ENCODE assay signal across 25 cellular contexts in genomic region chr4:94746746-94747145, GRCh38. TPM values are rescaled to one million over a fixed set of nuclear protein-coding genes. Genes with fewer than 3 reads are reported as not detected.
DNase-seq lines count a peak whose midpoint lies in the region; ATAC-seq and TF ChIP-seq lines count a peak whose summit lies in the region.
"Had no signal": no experiment of that assay in that cellular context is flagged by ENCODE, and none has a peak within 500 bp of the region (broad histone marks: within the 10 kb centered on the region; RNA-seq: fewer than 3 reads in every experiment).

No MANE protein-coding gene starts in this region.

- DNase-seq in A673 (ENCODE audit: low spot score) (no peak), GM23248 (peak; percentile 4), epithelial cell of proximal tubule (ENCODE audit: low read depth) (no peak), iPS-NIHi7 (ENCODE audit: extremely low spot score) (no peak), middle frontal gyrus (ENCODE audit: extremely low spot score, low spot score) (no peak)
- DNase-seq in activated CD4-positive, alpha-beta memory T cell treated with anti-CD3 and anti-CD28 coated beads, Interleukin-2, amount 10 ng/mL, durations not matched to agents 7 days and 5 days: no peak
- DNase-seq: activated CD4-positive, alpha-beta T cell treated with anti-CD3 and anti-CD28 coated beads, Interleukin-2, amount 10 ng/mL, durations not matched to agents 7 days and 5 days; activated naive CD4-positive, alpha-beta T cell treated with Interleukin-2 at 50 U/mL for 16 hours; activated T-cell treated with anti-CD3 and anti-CD28 coated beads, Interleukin-2, amount 50 U/mL, for 72 hours; body of pancreas; Calu3; NCI-H1436; NCI-H2107; NCI-H446; NCI-H774; nephron progenitor cell; pancreas; stimulated activated CD4-positive, alpha-beta T cell treated with anti-CD3 and anti-CD28 coated beads, Interleukin-2, amount 100 ng/mL, for 48 hours; transverse colon had no signal

- H3K27me3 ChIP-seq in A673 (replicated peaks; ENCODE audit: insufficient read depth, low read depth, low read length, poor library complexity): no peaks in the 10 kb centered on the region
- H3K27me3 ChIP-seq in GM23248 (replicated peaks; ENCODE audit: insufficient read depth): no peaks in the 10 kb centered on the region
- H3K27me3 ChIP-seq: body of pancreas, pancreas, right atrium auricular region had no signal

- H3K4me3 ChIP-seq in A673 (ENCODE audit: low read depth, low read length, poor library complexity, severe bottlenecking) (no peak overlapping the region), GM23248 (no peak overlapping the region), epithelial cell of proximal tubule (ENCODE audit: low read depth, low read length) (no peak overlapping the region)
- H3K4me3 ChIP-seq: body of pancreas, lung, pancreas, right atrium auricular region, transverse colon had no signal

- no peaks in the 10 kb centered on the region for H3F3A ChIP-seq in GM23248 (ENCODE audit: insufficient read depth)

- H2AFZ ChIP-seq in GM23248: no peak overlapping the region

- intact Hi-C loops in A673 (cut with micrococcal nuclease; ENCODE audit: unreplicated experiment): no loop called here

- H3K79me2 ChIP-seq in GM23248 (ENCODE audit: insufficient read depth): no peaks in the 10 kb centered on the region

- ATAC-seq in GM21526 (IDR thresholded peaks at IDR 0.05; ENCODE audit: low FRiP score, unreplicated experiment): no peak
- ATAC-seq: activated T-cell treated with anti-CD3 and anti-CD28 coated beads, Interleukin-2, amount 50 U/mL, for 72 hours; body of pancreas; pancreas had no signal

- H3K4me1 ChIP-seq in A673 (ENCODE audit: insufficient read depth, low read length, poor library complexity, severe bottlenecking): no peaks in the 10 kb centered on the region
- no peaks in the 10 kb centered on the region for H3K4me1 ChIP-seq in GM23248 (ENCODE audit: insufficient read depth)
- H3K4me1 ChIP-seq: body of pancreas, pancreas, right atrium auricular region, transverse colon had no signal

- no peak overlapping the region for H3K9ac ChIP-seq in GM23248

- no peaks in the 10 kb centered on the region for H3K36me3 Mint-ChIP-seq in activated CD4-positive, alpha-beta memory T cell treated with anti-CD3 and anti-CD28 coated beads, Interleukin-2, amount 10 ng/mL, durations not matched to agents 7 days and 5 days (ENCODE audit: low read depth)
- H3K36me3 Mint-ChIP-seq: IgD-negative memory B cell had no signal

- in situ Hi-C loops in GM23248 (cut with MboI): no loop called here

- H3K27ac Mint-ChIP-seq in activated CD4-positive, alpha-beta memory T cell treated with anti-CD3 and anti-CD28 coated beads, Interleukin-2, amount 10 ng/mL, durations not matched to agents 7 days and 5 days: no peak overlapping the region
- H3K27ac Mint-ChIP-seq: activated CD4-positive, alpha-beta T cell treated with anti-CD3 and anti-CD28 coated beads, Interleukin-2, amount 10 ng/mL, durations not matched to agents 7 days and 5 days; activated T-cell treated with anti-CD3 and anti-CD28 coated beads, Interleukin-2, amount 50 U/mL, for 72 hours; IgD-negative memory B cell; nephron progenitor cell had no signal

- H3K9me3 Mint-ChIP-seq in activated CD4-positive, alpha-beta memory T cell treated with anti-CD3 and anti-CD28 coated beads, Interleukin-2, amount 10 ng/mL, durations not matched to agents 7 days and 5 days: no peaks in the 10 kb centered on the region
- H3K9me3 Mint-ChIP-seq: activated CD4-positive, alpha-beta T cell treated with anti-CD3 and anti-CD28 coated beads, Interleukin-2, amount 10 ng/mL, durations not matched to agents 7 days and 5 days; activated T-cell treated with anti-CD3 and anti-CD28 coated beads, Interleukin-2, amount 50 U/mL, for 72 hours; IgD-negative memory B cell; nephron progenitor cell had no signal

- no peaks in the 10 kb centered on the region for H3K9me3 ChIP-seq in A673 (ENCODE audit: low read depth, low read length, poor library complexity, severe bottlenecking)
- no peaks in the 10 kb centered on the region for H3K9me3 ChIP-seq in GM23248 (ENCODE audit: low read depth)
- H3K9me3 ChIP-seq: body of pancreas, pancreas, right atrium auricular region, transverse colon had no signal

- no peak overlapping the region for H3K4me2 ChIP-seq in GM23248 (ENCODE audit: unreplicated experiment)

- 79 to 82% methylated on average over 3 of the region's 3 CpGs for WGBS in GM23248 (ENCODE audit: low coverage in 1 of 2, low lambda C conversion rate in 2 of 2, missing lambda C conversion rate in 2 of 2), 2 experiments

- H4K20me1 ChIP-seq in GM23248 (ENCODE audit: insufficient read depth): no peaks in the 10 kb centered on the region

- no peak overlapping the region for H3K4me3 Mint-ChIP-seq in activated CD4-positive, alpha-beta memory T cell treated with anti-CD3 and anti-CD28 coated beads, Interleukin-2, amount 10 ng/mL, durations not matched to agents 7 days and 5 days
- H3K4me3 Mint-ChIP-seq: activated CD4-positive, alpha-beta T cell treated with anti-CD3 and anti-CD28 coated beads, Interleukin-2, amount 10 ng/mL, durations not matched to agents 7 days and 5 days; activated T-cell treated with anti-CD3 and anti-CD28 coated beads, Interleukin-2, amount 50 U/mL, for 72 hours; IgD-negative memory B cell; nephron progenitor cell had no signal

- POLR2A ChIA-PET in A673 (lab: Charles Lee; ENCODE audit: low non-redundant PET): no interaction called here
- POLR2A ChIA-PET in activated CD4-positive, alpha-beta memory T cell treated with anti-CD3 and anti-CD28 coated beads, Interleukin-2, amount 10 ng/mL, durations not matched to agents 7 days and 5 days (lab: Charles Lee): no interaction called here

- H3K27me3 Mint-ChIP-seq in activated CD4-positive, alpha-beta memory T cell treated with anti-CD3 and anti-CD28 coated beads, Interleukin-2, amount 10 ng/mL, durations not matched to agents 7 days and 5 days: peaks cover 8% of the 10 kb centered on the region
- H3K27me3 Mint-ChIP-seq: IgD-negative memory B cell had no signal

- H3K36me3 ChIP-seq in A673 (ENCODE audit: insufficient read depth, low read length, poor library complexity, severe bottlenecking) (no peaks in the 10 kb centered on the region), GM23248 (ENCODE audit: low read depth) (no peaks in the 10 kb centered on the region)
- H3K36me3 ChIP-seq: pancreas, right atrium auricular region, transverse colon had no signal

- H3K9me2 ChIP-seq in GM23248 (ENCODE audit: insufficient read depth): no peaks in the 10 kb centered on the region

- TF ChIP-seq CTCF in A673 (conservative IDR thresholded peaks at IDR 0.05; ENCODE audit: low read depth, low read length): 0 out of 2 replicates have a peak, but pooled peaks have one; percentile 14
- peak; percentile 34; the same call in 1 of the 2 replicates for TF ChIP-seq CTCF in VCaP (conservative IDR thresholded peaks at IDR 0.05)
- TF ChIP-seq CTCF in epithelial cell of proximal tubule (conservative IDR thresholded peaks at IDR 0.05; ENCODE audit: low read depth, low read length): peak; percentile 45

- H3K4me1 Mint-ChIP-seq in activated CD4-positive, alpha-beta memory T cell treated with anti-CD3 and anti-CD28 coated beads, Interleukin-2, amount 10 ng/mL, durations not matched to agents 7 days and 5 days: no peaks in the 10 kb centered on the region
- H3K4me1 Mint-ChIP-seq: activated CD4-positive, alpha-beta T cell treated with anti-CD3 and anti-CD28 coated beads, Interleukin-2, amount 10 ng/mL, durations not matched to agents 7 days and 5 days; IgD-negative memory B cell had no signal

- CTCF ChIA-PET in A673 (lab: Charles Lee): no interaction called here
- CTCF ChIA-PET in activated CD4-positive, alpha-beta memory T cell treated with anti-CD3 and anti-CD28 coated beads, Interleukin-2, amount 10 ng/mL, durations not matched to agents 7 days and 5 days (lab: Charles Lee): no interaction called here

- no TSS peak for BruUV-seq in A673 (replicated peaks; lab: Mats Ljungman, UMichigan)

- H3K27ac ChIP-seq in A673 (ENCODE audit: low read depth, low read length, poor library complexity, severe bottlenecking) (no peak overlapping the region), GM23248 (no peak overlapping the region), VCaP (no peak overlapping the region)
- H3K27ac ChIP-seq: body of pancreas, epithelial cell of prostate, pancreas, right atrium auricular region, transverse colon had no signal

RNA-seq across cellular contexts. Expression of gene BMPR1B, which starts 11.0 kb away (rescaled TPM):
- 2.2 and 3.7 TPM in 2 replicates for total RNA-seq in A673 (2021)
- 0.76 TPM in 2 replicates for total RNA-seq in GM23248 (2014; rRNA removed; shearing (Covaris generic))
- 0.48 and 0.60 TPM in 2 replicates for polyA plus RNA-seq in GM23248 (2016; fragmentation: Nextera tagmentation; extraction: Ambion mirVana)
- 2.0 TPM in 2 replicates for total RNA-seq in epithelial cell of proximal tubule
- not detected for total RNA-seq in activated CD4-positive, alpha-beta memory T cell treated with anti-CD3 and anti-CD28 coated beads, Interleukin-2, amount 10 ng/mL, durations not matched to agents 7 days and 5 days
- total RNA-seq: activated CD4-positive, alpha-beta T cell treated with anti-CD3 and anti-CD28 coated beads, Interleukin-2, amount 10 ng/mL, durations not matched to agents 7 days and 5 days; activated T-cell treated with anti-CD3 and anti-CD28 coated beads, Interleukin-2, amount 50 U/mL, for 72 hours had no signal
- polyA plus RNA-seq: IgD-negative memory B cell had no signal
